In genomic region chr16:69267633-69268032, GRCh38 we compare ENCODE assay signal across 1 cellular context.
TF ChIP-seq lines count a peak whose summit lies in the region.

No MANE protein-coding gene starts in this region.

TF ChIP-seq in K562, 482 proteins besides CTCF, POLR2A, EP300 and RAD21 (continued from another document):
- peak; percentile 69 for TF ChIP-seq ZNF592 (IDR thresholded peaks at IDR 0.05)
- TF ChIP-seq TRIM24 (IDR thresholded peaks at IDR 0.05) = peak; percentile 51 to 59; a peak in 2 of 4 replicates
- TF ChIP-seq MITF (IDR thresholded peaks at IDR 0.05) = peak; percentile 45; the same call in 1 of the 2 replicates
- TF ChIP-seq ZZZ3 (IDR thresholded peaks at IDR 0.05) = no peak
- peak; percentile 77; the same call in 1 of the 2 replicates for TF ChIP-seq NFE2 (IDR thresholded peaks at IDR 0.05; ENCODE audit: low read depth)
- TF ChIP-seq DPF2 (IDR thresholded peaks at IDR 0.05) = peak; percentile 91
- TF ChIP-seq SMARCA4 (IDR thresholded peaks at IDR 0.05) = peak; percentile 87
- no peak for TF ChIP-seq ZNF764 (CRISPR knock-in tag; IDR thresholded peaks at IDR 0.05; ENCODE audit: low read depth)
- no peak for TF ChIP-seq USF2 (CRISPR knock-in tag; IDR thresholded peaks at IDR 0.05)
- TF ChIP-seq GATA2 (CRISPR knock-in tag; IDR thresholded peaks at IDR 0.05) = no peak
- TF ChIP-seq KHSRP (IDR thresholded peaks at IDR 0.05) = no peak; the same call in 1 of the 2 replicates
- no peak for TF ChIP-seq HCFC1 (IDR thresholded peaks at IDR 0.05; ENCODE audit: low read depth, low read length)
- peak; percentile 16; the same call in 1 of the 2 replicates for TF ChIP-seq CC2D1A (IDR thresholded peaks at IDR 0.05)
- TF ChIP-seq RFX5 (IDR thresholded peaks at IDR 0.05; ENCODE audit: low read depth, low read length) = no peak
- TF ChIP-seq DIDO1 (tag; IDR thresholded peaks at IDR 0.05; ENCODE audit: low read depth) = no peak
- TF ChIP-seq HDAC2 (IDR thresholded peaks at IDR 0.05) = peak; percentile 49; the same call in 1 of the 2 replicates
- no peak for TF ChIP-seq E4F1 (CRISPR knock-in tag; IDR thresholded peaks at IDR 0.05; ENCODE audit: borderline replicate concordance)
- TF ChIP-seq TCF3 (CRISPR knock-in tag; IDR thresholded peaks at IDR 0.05) = peak; percentile 81
- TF ChIP-seq RCOR1 (IDR thresholded peaks at IDR 0.05; ENCODE audit: borderline replicate concordance in 1 of 2, low read depth in 2 of 2, low read length in 2 of 2) = peak in 1 of 2 experiments; percentile 78; a peak in 2 of 4 replicates
- TF ChIP-seq NCOA1 (IDR thresholded peaks at IDR 0.05; ENCODE audit: low read depth) = peak; percentile 33; the same call in 1 of the 2 replicates
- no peak for TF ChIP-seq TFE3 (CRISPR knock-in tag; IDR thresholded peaks at IDR 0.05)
- TF ChIP-seq C11orf30 (IDR thresholded peaks at IDR 0.05; ENCODE audit: low read depth) = peak; percentile 73
- TF ChIP-seq BHLHE40 (IDR thresholded peaks at IDR 0.05; ENCODE audit: low read length) = peak; percentile 86
- no peak for TF ChIP-seq ZNF23 (CRISPR knock-in tag; IDR thresholded peaks at IDR 0.05)
- peak; percentile 85 for TF ChIP-seq TEAD4 (IDR thresholded peaks at IDR 0.05; ENCODE audit: low read length)
- TF ChIP-seq TEAD4 (CRISPR knock-in tag; IDR thresholded peaks at IDR 0.05; ENCODE audit: borderline replicate concordance) = no peak
- TF ChIP-seq FOXM1 (IDR thresholded peaks at IDR 0.05; ENCODE audit: low read depth) = peak; percentile 61; the same call in 1 of the 2 replicates
- no peak for TF ChIP-seq FOXM1 (CRISPR knock-in tag; IDR thresholded peaks at IDR 0.05; ENCODE audit: low read depth)
- TF ChIP-seq ZFX (CRISPR knock-in tag; IDR thresholded peaks at IDR 0.05) = no peak; the same call in 1 of the 2 replicates
- 0 out of 2 replicates have a peak, but pooled peaks have one; percentile 32 for TF ChIP-seq GATAD2B (IDR thresholded peaks at IDR 0.05; ENCODE audit: borderline replicate concordance)
- peak; percentile 89 for TF ChIP-seq MEIS2 (IDR thresholded peaks at IDR 0.05; ENCODE audit: partially characterized antibody)
- no peak for TF ChIP-seq ZNF175 (CRISPR knock-in tag; IDR thresholded peaks at IDR 0.05; ENCODE audit: low read depth)
- no peak for TF ChIP-seq CAMTA2 (CRISPR knock-in tag; conservative IDR thresholded peaks at IDR 0.05)
- TF ChIP-seq MBD2 (IDR thresholded peaks at IDR 0.05; ENCODE audit: borderline replicate concordance, low read depth) = 0 out of 2 replicates have a peak, but pooled peaks have one; percentile 18
- TF ChIP-seq MAFG (tag; conservative IDR thresholded peaks at IDR 0.05) = peak; percentile 75
- TF ChIP-seq ILK (tag; IDR thresholded peaks at IDR 0.05; ENCODE audit: borderline replicate concordance, low read depth) = no peak
- TF ChIP-seq L3MBTL2 (IDR thresholded peaks at IDR 0.05) = peak; percentile 50; the same call in 1 of the 2 replicates
- peak; percentile 78 for TF ChIP-seq SMARCE1 (IDR thresholded peaks at IDR 0.05)
- TF ChIP-seq ZFP1 (CRISPR knock-in tag; IDR thresholded peaks at IDR 0.05) = no peak
- no peak for TF ChIP-seq TOE1 (IDR thresholded peaks at IDR 0.05; ENCODE audit: borderline replicate concordance)
- no peak for TF ChIP-seq TOE1 (CRISPR knock-in tag; IDR thresholded peaks at IDR 0.05; ENCODE audit: borderline replicate concordance, low read depth)
- no peak for TF ChIP-seq ZNF583 (CRISPR knock-in tag; IDR thresholded peaks at IDR 0.05)
- no peak for TF ChIP-seq TCFL5 (CRISPR knock-in tag; conservative IDR thresholded peaks at IDR 0.05)
- no peak for TF ChIP-seq HNRNPUL1 (IDR thresholded peaks at IDR 0.05; ENCODE audit: low read length)
